19 cellular contexts compared by ENCODE assay signal in genomic region chr19:38889803-38890202, GRCh38. TPM values are rescaled to one million over a fixed set of nuclear protein-coding genes. Genes with fewer than 3 reads are reported as not detected.
DNase-seq lines count a peak whose midpoint lies in the region; ATAC-seq and TF ChIP-seq lines count a peak whose summit lies in the region.
"Had no signal": no experiment of that assay in that cellular context is flagged by ENCODE, and none has a peak within 500 bp of the region (broad histone marks: within the 10 kb centered on the region; RNA-seq: fewer than 3 reads in every experiment).

No MANE protein-coding gene starts in this region.

- H3K27ac Mint-ChIP-seq in nephron progenitor cell: no peak overlapping the region
- H3K27ac Mint-ChIP-seq: H9 had no signal

- peaks cover 1% of the 10 kb centered on the region for H3K27me3 Mint-ChIP-seq in nephron progenitor cell (ENCODE audit: low read depth, poor library complexity)
- H3K27me3 Mint-ChIP-seq: CD4-positive, alpha-beta memory T cell had no signal

- peak overlapping the region in 1 of 3 donors; percentile 3 for H3K9ac ChIP-seq in skeletal muscle tissue (ENCODE audit: low read depth in 1 of 3, low read length in 3 of 3)
- H3K9ac ChIP-seq: BLaER1 had no signal

- no peak overlapping the region for H3K4me3 Mint-ChIP-seq in nephron progenitor cell
- H3K4me3 Mint-ChIP-seq: CD14-positive monocyte; CD4-positive, alpha-beta memory T cell; H9 had no signal

- peaks cover 0 to 28% of the 10 kb centered on the region in 2 donors for H3K4me1 ChIP-seq in right atrium auricular region
- peaks cover 0 to 27% (median 11%) of the 10 kb centered on the region in 9 donors for H3K4me1 ChIP-seq in heart right ventricle
- peaks cover 52 to 59% (median 54%) of the 10 kb centered on the region in 3 donors for H3K4me1 ChIP-seq in skeletal muscle tissue (ENCODE audit: control insufficient read depth in 3 of 3, insufficient read depth in 3 of 3, low read length in 3 of 3)

- ATAC-seq in heart right ventricle: no peak
- no peak for ATAC-seq in esophagus mucosa

- WGBS in heart right ventricle, 2 donors: 91 to 94% methylated on average over 8 of the region's 8 CpGs

- no peak for DNase-seq in right atrium auricular region (ENCODE audit: low spot score)
- no peak for DNase-seq in heart right ventricle
- DNase-seq in islet precursor cell: peak; percentile 37
- no peak for DNase-seq in cerebellar cortex (ENCODE audit: low spot score)
- DNase-seq in nephron progenitor cell: no peak
- DNase-seq: 8988T; CD4-positive, alpha-beta memory T cell; DMS153; DMS79; GDM1; GOT3; H9 had no signal

- no peak overlapping the region for H3K4me3 ChIP-seq in right atrium auricular region
- H3K4me3 ChIP-seq in heart right ventricle: no peak overlapping the region
- H3K4me3 ChIP-seq in skeletal muscle tissue (ENCODE audit: low read length in 3 of 3): no peak overlapping the region
- H3K4me3 ChIP-seq: BLaER1 had no signal

- H3K27ac ChIP-seq in right atrium auricular region (peak overlapping the region; percentile 54 to 69), heart right ventricle (peak overlapping the region in 1 of 10 donors; percentile 3), skeletal muscle tissue (ENCODE audit: low read depth, low read length) (peak overlapping the region; percentile 76)
- H3K27ac ChIP-seq: BLaER1 had no signal

- H3K27me3 ChIP-seq in right atrium auricular region (no peaks in the 10 kb centered on the region), heart right ventricle (no peaks in the 10 kb centered on the region), skeletal muscle tissue (ENCODE audit: control insufficient read depth in 3 of 3, insufficient read depth in 3 of 3, low read length in 3 of 3) (no peaks in the 10 kb centered on the region)
- H3K27me3 ChIP-seq: BLaER1 had no signal

- intact Hi-C loops in heart right ventricle (cut with DNase I): loop anchor here in 1 of 10 donors (10.0 kb wide), 1 partner anchor 265 kb away; no protein-coding TSS in a partner anchor

- peaks cover 4% of the 10 kb centered on the region for H3K4me1 Mint-ChIP-seq in nephron progenitor cell
- H3K4me1 Mint-ChIP-seq: CD14-positive monocyte, H9 had no signal

- TF ChIP-seq CTCF in right atrium auricular region (IDR thresholded peaks at IDR 0.05) (no peak), heart right ventricle (IDR thresholded peaks at IDR 0.05) (no peak), nephron progenitor cell (IDR thresholded peaks at IDR 0.05) (no peak)

- no peaks in the 10 kb centered on the region for H3K9me3 Mint-ChIP-seq in nephron progenitor cell
- H3K9me3 Mint-ChIP-seq: CD4-positive, alpha-beta memory T cell; H9 had no signal

- H3K36me3 ChIP-seq in right atrium auricular region: peaks cover 36% of the 10 kb centered on the region
- H3K36me3 ChIP-seq in heart right ventricle: peaks cover 0 to 75% (median 11%) of the 10 kb centered on the region in 9 donors
- H3K36me3 ChIP-seq in skeletal muscle tissue (ENCODE audit: control insufficient read depth in 3 of 3, insufficient read depth in 3 of 3, low read length in 3 of 3): peaks cover 28 to 37% (median 33%) of the 10 kb centered on the region in 3 donors

- no peaks in the 10 kb centered on the region for H3K36me3 Mint-ChIP-seq in nephron progenitor cell (ENCODE audit: low read depth)

- H3K9me3 ChIP-seq in right atrium auricular region (no peaks in the 10 kb centered on the region), heart right ventricle (no peaks in the 10 kb centered on the region), skeletal muscle tissue (ENCODE audit: control insufficient read depth in 3 of 3, low read length in 3 of 3) (no peaks in the 10 kb centered on the region)
- H3K9me3 ChIP-seq: BLaER1 had no signal

RNA-seq across cellular contexts. Expression of gene SIRT2, which starts 9.6 kb away (rescaled TPM):
- total RNA-seq in right atrium auricular region (100 to 1,000 TPM in 1 of 2 donors, 10 to 100 TPM in 1; 91.5 to 170 TPM), heart right ventricle (100 to 1,000 TPM in 1 of 10 donors, 10 to 100 TPM in 9; 51.7 to 103 (median 72.6) TPM), skeletal muscle tissue (125 TPM), esophagus mucosa (40.3 TPM)
- polyA plus RNA-seq in heart right ventricle: 10 to 100 TPM; 46.3 to 86.0 TPM

RNA-seq across cellular contexts. Expression of gene NFKBIB, which starts 10.0 kb away (rescaled TPM):
- 10 to 100 TPM; 13.3 to 29.2 TPM for total RNA-seq in right atrium auricular region
- 10 to 100 TPM; 16.1 to 26.6 (median 21.6) TPM for total RNA-seq in heart right ventricle
- polyA plus RNA-seq in heart right ventricle: 10 to 100 TPM; 31.5 to 79.8 TPM
- total RNA-seq in skeletal muscle tissue: 4.7 TPM
- total RNA-seq in esophagus mucosa: 21.4 TPM

RNA-seq across cellular contexts. Expression of gene RINL, which starts 11.7 kb away (rescaled TPM):
- 1 to 10 TPM; 3.3 to 5.5 TPM for total RNA-seq in right atrium auricular region
- 1 to 10 TPM; 1.6 to 7.0 (median 2.8) TPM for total RNA-seq in heart right ventricle
- 10 to 100 TPM in 1 of 2 donors, 1 to 10 TPM in 1; 4.6 to 14.5 TPM for polyA plus RNA-seq in heart right ventricle
- total RNA-seq in skeletal muscle tissue: 3.7 TPM
- total RNA-seq in esophagus mucosa: 7.6 TPM

RNA-seq across cellular contexts. Expression of gene CCER2, which starts 22.2 kb away (rescaled TPM):
- not detected for total RNA-seq in right atrium auricular region
- under 1 TPM in 5 of 10 donors, not detected in 5; 0.25 to 0.93 (median 0.38) TPM for total RNA-seq in heart right ventricle
- polyA plus RNA-seq in heart right ventricle: under 1 TPM; 0.13 to 0.37 TPM
- total RNA-seq in skeletal muscle tissue: 1.0 TPM
- total RNA-seq in esophagus mucosa: 1.4 TPM
- total RNA-seq: Daoy, HT-29 had no signal
- polyA plus RNA-seq: AG04450; CD14-positive monocyte; CD4-positive, alpha-beta memory T cell had no signal

RNA-seq across cellular contexts. Expression of gene HNRNPL, which starts 40.0 kb away (rescaled TPM):
- total RNA-seq in right atrium auricular region (100 to 1,000 TPM; 102 to 115 TPM), heart right ventricle (100 to 1,000 TPM; 134 to 196 (median 170) TPM), skeletal muscle tissue (195 TPM), esophagus mucosa (236 TPM)
- polyA plus RNA-seq in heart right ventricle: 100 to 1,000 TPM; 130 to 181 TPM
